In genomic region chr9:138073408-138073807, GRCh38 we compare ENCODE assay signal across 15 cellular contexts.
"Had no signal": no experiment of that assay in that cellular context is flagged by ENCODE, and none has a peak within 500 bp of the region (broad histone marks: within the 10 kb centered on the region; RNA-seq: fewer than 3 reads in every experiment).

No MANE protein-coding gene starts in this region.

- FAIRE-seq: endothelial cell of umbilical vein had no signal

- H3K4me3 ChIP-seq: cardiac muscle cell, colonic mucosa, thyroid gland, vagina had no signal

- H3K36me3 ChIP-seq: cardiac muscle cell, colonic mucosa, thyroid gland, vagina had no signal

- H3K4me1 Mint-ChIP-seq: activated naive CD4-positive, alpha-beta T cell treated with anti-CD3 and anti-CD28 coated beads, Interleukin-2, amount 10 ng/mL, durations not matched to agents 7 days and 5 days; nephron; stimulated activated effector memory CD8-positive, alpha-beta T cell treated with anti-CD3 and anti-CD28 coated beads, Interleukin-12 subunit alpha, Interleukin-12 subunit beta, amount 100 ng/mL, for 72 hours had no signal

- DNase-seq: activated CD4-positive, alpha-beta T cell treated with anti-CD3 and anti-CD28 coated beads, Interleukin-2, amount 50 U/mL, for 1 hour; activated naive CD4-positive, alpha-beta T cell treated with anti-CD3 and anti-CD28 coated beads, Interleukin-2, amount 10 ng/mL, durations not matched to agents 7 days and 5 days; activated T-cell treated with anti-CD3 and anti-CD28 coated beads for 4 hours; colonic mucosa; effector CD4-positive, alpha-beta T cell; foreskin fibroblast; hippocampal formation; mesendoderm; stimulated activated CD4-positive, alpha-beta T cell treated with anti-CD3 and anti-CD28 coated beads, Interleukin-12 subunit alpha, Interleukin-12 subunit beta, amount 100 ng/mL, for 4 hours; thyroid gland had no signal

- H3K27ac ChIP-seq: cardiac muscle cell, colonic mucosa, thyroid gland, vagina had no signal

- H3K4me3 Mint-ChIP-seq: activated naive CD4-positive, alpha-beta T cell treated with anti-CD3 and anti-CD28 coated beads, Interleukin-2, amount 10 ng/mL, durations not matched to agents 7 days and 5 days; nephron; stimulated activated effector memory CD8-positive, alpha-beta T cell treated with anti-CD3 and anti-CD28 coated beads, Interleukin-12 subunit alpha, Interleukin-12 subunit beta, amount 100 ng/mL, for 72 hours had no signal

- H3K36me3 Mint-ChIP-seq: activated naive CD4-positive, alpha-beta T cell treated with anti-CD3 and anti-CD28 coated beads, Interleukin-2, amount 10 ng/mL, durations not matched to agents 7 days and 5 days; stimulated activated effector memory CD8-positive, alpha-beta T cell treated with anti-CD3 and anti-CD28 coated beads, Interleukin-12 subunit alpha, Interleukin-12 subunit beta, amount 100 ng/mL, for 72 hours had no signal

- H3K27ac Mint-ChIP-seq: activated naive CD4-positive, alpha-beta T cell treated with anti-CD3 and anti-CD28 coated beads, Interleukin-2, amount 10 ng/mL, durations not matched to agents 7 days and 5 days; nephron; stimulated activated effector memory CD8-positive, alpha-beta T cell treated with anti-CD3 and anti-CD28 coated beads, Interleukin-12 subunit alpha, Interleukin-12 subunit beta, amount 100 ng/mL, for 72 hours had no signal

- H3K27me3 ChIP-seq: cardiac muscle cell, colonic mucosa, thyroid gland, vagina had no signal

- ATAC-seq: stimulated activated effector memory CD8-positive, alpha-beta T cell treated with anti-CD3 and anti-CD28 coated beads, Interleukin-12 subunit alpha, Interleukin-12 subunit beta, amount 100 ng/mL, for 72 hours had no signal

- H3K9me3 Mint-ChIP-seq: activated naive CD4-positive, alpha-beta T cell treated with anti-CD3 and anti-CD28 coated beads, Interleukin-2, amount 10 ng/mL, durations not matched to agents 7 days and 5 days; nephron; stimulated activated effector memory CD8-positive, alpha-beta T cell treated with anti-CD3 and anti-CD28 coated beads, Interleukin-12 subunit alpha, Interleukin-12 subunit beta, amount 100 ng/mL, for 72 hours had no signal

- H3K4me1 ChIP-seq: colonic mucosa, thyroid gland, vagina had no signal

- H3K9me3 ChIP-seq: colonic mucosa, thyroid gland, vagina had no signal
